ENCODE assay signal across 1 cellular context in genomic region chr11:33368475-33368874, GRCh38. TPM values are rescaled to one million over a fixed set of nuclear protein-coding genes. Genes with fewer than 3 reads are reported as not detected.
"Had no signal": no experiment of that assay in that cellular context is flagged by ENCODE, and none has a peak within 500 bp of the region (broad histone marks: within the 10 kb centered on the region; RNA-seq: fewer than 3 reads in every experiment).

No MANE protein-coding gene starts in this region.

RNA-seq across cellular contexts. Expression of gene KIAA1549L, which starts 7.4 kb away (rescaled TPM):
- total RNA-seq: upper lobe of right lung had no signal
